Comparison of ENCODE assay signal across 1 cellular context in genomic region chr19:45568732-45569131, GRCh38.
A peak's percentile ranks its signal among the peaks of the same experiment; 100 is the strongest.
TF ChIP-seq lines count a peak whose summit lies in the region.

No MANE protein-coding gene starts in this region.

TF ChIP-seq in K562, 482 proteins besides CTCF, POLR2A, EP300 and RAD21:
- TF ChIP-seq ZNF764 (CRISPR knock-in tag; IDR thresholded peaks at IDR 0.05; ENCODE audit: low read depth) (no peak), ZBTB40 (IDR thresholded peaks at IDR 0.05) (0 out of 2 replicates have a peak, but pooled peaks have one; percentile 45), ZBTB40 (CRISPR knock-in tag; IDR thresholded peaks at IDR 0.05) (no peak), ZNF592 (IDR thresholded peaks at IDR 0.05) (no peak), HDAC1 (IDR thresholded peaks at IDR 0.05) (no peak), ZNF274 (IDR thresholded peaks at IDR 0.05; ENCODE audit: borderline replicate concordance, low read depth, low read length) (no peak)
